In genomic region chr2:207505728-207506127, GRCh38 we compare ENCODE assay signal across 8 cellular contexts. TPM values are rescaled to one million over a fixed set of nuclear protein-coding genes. Genes with fewer than 3 reads are reported as not detected.
DNase-seq lines count a peak whose midpoint lies in the region; ATAC-seq, FAIRE-seq and TF ChIP-seq lines count a peak whose summit lies in the region.

No MANE protein-coding gene starts in this region.

- no peaks in the 10 kb centered on the region for H3K9me1 ChIP-seq in endothelial cell of umbilical vein (replicated peaks; ENCODE audit: control insufficient read depth, extremely low read depth, insufficient read depth, low read length)

- H3K9me3 ChIP-seq in GM23248 (ENCODE audit: low read depth) (no peaks in the 10 kb centered on the region), endothelial cell of umbilical vein (replicated peaks; ENCODE audit: control insufficient read depth, insufficient read depth, low read length) (no peaks in the 10 kb centered on the region), aorta (ENCODE audit: control insufficient read depth, low read length) (no peaks in the 10 kb centered on the region)

- H3K9me2 ChIP-seq in GM23248 (ENCODE audit: insufficient read depth) = no peaks in the 10 kb centered on the region

- H2AFZ ChIP-seq in GM23248 (no peak overlapping the region), endothelial cell of umbilical vein (ENCODE audit: low read depth, low read length) (no peak overlapping the region)

- H3K4me3 ChIP-seq in GM23248 = peak overlapping the region; percentile 23
- H3K4me3 ChIP-seq in endothelial cell of umbilical vein (replicated peaks in 1 of 3; ENCODE audit: insufficient read depth in 1 of 3, low read depth in 1 of 3, low read length in 3 of 3) = no peak overlapping the region
- H3K4me3 ChIP-seq in aorta (ENCODE audit: low read length in 2 of 2) = no peak overlapping the region

- no TSS peak for BruUV-seq in endothelial cell of umbilical vein (replicated peaks; lab: Mats Ljungman, UMichigan)

- H4K20me1 ChIP-seq in GM23248 (ENCODE audit: insufficient read depth) = no peaks in the 10 kb centered on the region
- no peaks in the 10 kb centered on the region for H4K20me1 ChIP-seq in endothelial cell of umbilical vein (replicated peaks; ENCODE audit: control insufficient read depth, extremely low read depth, insufficient read depth, low read length)

- H3K36me3 ChIP-seq in GM23248 (ENCODE audit: low read depth) (no peaks in the 10 kb centered on the region), endothelial cell of umbilical vein (ENCODE audit: control insufficient read depth in 2 of 2, extremely low read depth in 1 of 2, insufficient read depth in 2 of 2, low read length in 2 of 2) (no peaks in the 10 kb centered on the region), aorta (ENCODE audit: control insufficient read depth in 1 of 2, insufficient read depth in 2 of 2, low read length in 1 of 2) (no peaks in the 10 kb centered on the region)

- ATAC-seq in sciatic nerve = peak; percentile 42
- no peak for ATAC-seq in GM18907 (IDR thresholded peaks at IDR 0.05; ENCODE audit: unreplicated experiment)
- ATAC-seq in HG02938 (IDR thresholded peaks at IDR 0.05; ENCODE audit: unreplicated experiment) = no peak
- no peak for ATAC-seq in aorta (ENCODE audit: low FRiP score)

- intact Hi-C loops in endothelial cell of umbilical vein (cut with micrococcal nuclease) (no loop called here), sciatic nerve (cut with DNase I) (no loop called here), aorta (cut with DNase I) (loop anchor here in 1 of 2 donors (2.0 to 10.0 kb wide), 2 partner anchors 21 to 209 kb away; partner anchors contain the start of gene CCNYL1)

- CTCF ChIA-PET in endothelial cell of umbilical vein (lab: Charles Lee) = interaction anchor here (1.1 to 1.3 kb wide), 2 partner anchors 9 to 705 kb away, joined by 3 read pairs; no protein-coding TSS in a partner anchor

- 0% methylated on average over 1 of the region's 1 CpG for WGBS in GM23248 (ENCODE audit: low coverage in 1 of 2, low lambda C conversion rate in 2 of 2, missing lambda C conversion rate in 2 of 2), 2 experiments
- WGBS in aorta, 2 donors = 2 to 3% methylated on average over 1 of the region's 1 CpG

- H3K27ac ChIP-seq in GM23248 = peak overlapping the region; percentile 90
- no peak overlapping the region for H3K27ac ChIP-seq in endothelial cell of umbilical vein (ENCODE audit: insufficient read depth, low read depth, low read length)
- peak overlapping the region in 1 of 2 donors; percentile 91 for H3K27ac ChIP-seq in aorta (ENCODE audit: low read depth in 1 of 2, low read length in 2 of 2)

- H3K4me2 ChIP-seq in GM23248 (ENCODE audit: unreplicated experiment) (peak overlapping the region; percentile 67), endothelial cell of umbilical vein (ENCODE audit: insufficient read depth, low read length) (peak overlapping the region; percentile 16)

- no peak for TF ChIP-seq POLR2A in endothelial cell of umbilical vein (IDR thresholded peaks at IDR 0.05; ENCODE audit: low read depth, low read length)

- no peaks in the 10 kb centered on the region; the same call in 1 of the 2 replicates for H3K79me2 ChIP-seq in GM23248 (ENCODE audit: insufficient read depth)
- no peaks in the 10 kb centered on the region for H3K79me2 ChIP-seq in endothelial cell of umbilical vein (ENCODE audit: control insufficient read depth, insufficient read depth, low read length)

- TF ChIP-seq CTCF in endothelial cell of umbilical vein (IDR thresholded peaks at IDR 0.05; ENCODE audit: extremely low read depth in 1 of 2, insufficient read depth in 1 of 2, low read depth in 1 of 2, low read length in 2 of 2) = no peak

- peaks cover 39% of the 10 kb centered on the region for H3F3A ChIP-seq in GM23248 (ENCODE audit: insufficient read depth)

- H3K9ac ChIP-seq in GM23248 (peak overlapping the region; percentile 66), endothelial cell of umbilical vein (replicated peaks; ENCODE audit: extremely low read depth, insufficient read depth, low read length) (no peak overlapping the region)

- FAIRE-seq in endothelial cell of umbilical vein (lab: Jason Lieb, UNC) = peak; percentile 72

- H3K27me3 ChIP-seq in GM23248 (replicated peaks; ENCODE audit: insufficient read depth) (no peaks in the 10 kb centered on the region), endothelial cell of umbilical vein (ENCODE audit: control insufficient read depth in 2 of 2, insufficient read depth in 2 of 2, low read length in 2 of 2) (no peaks in the 10 kb centered on the region), aorta (ENCODE audit: control insufficient read depth in 1 of 2, insufficient read depth in 2 of 2, low read length in 1 of 2) (no peaks in the 10 kb centered on the region)

- H3K4me1 ChIP-seq in GM23248 (ENCODE audit: insufficient read depth) (peaks cover 43% of the 10 kb centered on the region), endothelial cell of umbilical vein (ENCODE audit: control insufficient read depth, extremely low read depth, insufficient read depth, low read length) (peaks cover 8% of the 10 kb centered on the region), aorta (ENCODE audit: control insufficient read depth in 1 of 2, insufficient read depth in 2 of 2, low read length in 2 of 2) (peaks cover 1 to 7% of the 10 kb centered on the region in 2 donors)

- DNase-seq in GM23248 (peak; percentile 90), SIG-M5 treated with dmso at 0.1 percent for 504 hours (lab: John Stamatoyannopoulos, UW; ENCODE audit: unreplicated experiment) (peak; percentile 73), endothelial cell of umbilical vein (ENCODE audit: low read depth, low spot score) (peak; percentile 29), sciatic nerve (ENCODE audit: low spot score) (no peak), aorta (no peak), medulla oblongata (ENCODE audit: extremely low spot score) (no peak)

- POLR2A ChIA-PET in endothelial cell of umbilical vein (lab: Charles Lee) = no interaction called here

- in situ Hi-C loops in GM23248 (cut with MboI) = no loop called here

- dilution Hi-C loops in endothelial cell of umbilical vein (cut with MboI; ENCODE audit: extremely low pct_ligation_motif_present, low sequenced_read_pairs) = no loop called here

TF ChIP-seq in endothelial cell of umbilical vein, 7 proteins besides CTCF, POLR2A, EP300 and RAD21:
- no peak for TF ChIP-seq POLR2AphosphoS5 (IDR thresholded peaks at IDR 0.05; ENCODE audit: insufficient read depth, low read depth, low read length)
- peak; percentile 58 for TF ChIP-seq FOS (IDR thresholded peaks at IDR 0.05; ENCODE audit: borderline replicate concordance, insufficient read depth, low read length)
- TF ChIP-seq EZH2 (IDR thresholded peaks at IDR 0.05; ENCODE audit: borderline replicate concordance, low read depth, low read length, severe bottlenecking) = no peak

RNA-seq across cellular contexts. Expression of gene CREB1, which starts 24.0 kb away (rescaled TPM):
- total RNA-seq in GM23248 (2014; rRNA removed; shearing (Covaris generic)) = 44.5 and 71.8 TPM in 2 replicates
- polyA plus RNA-seq in GM23248 (2016; fragmentation: Nextera tagmentation; extraction: Ambion mirVana) (35.9 and 37.7 TPM in 2 replicates), endothelial cell of umbilical vein (31.0 and 35.7 TPM in 2 replicates), aorta (1 to 10 TPM; 8.4 to 9.3 TPM)
- total RNA-seq in endothelial cell of umbilical vein (69.3 and 71.1 TPM in 2 replicates), sciatic nerve (83.9 TPM), aorta (10 to 100 TPM; 62.0 to 88.7 TPM)
- polyA plus RNA-seq in endothelial cell of umbilical vein (2011; cell fraction: cytosol; rRNA removed) = 26.4 and 29.1 TPM in 2 replicates
- 41.0 and 42.2 TPM in 2 replicates for polyA plus RNA-seq in endothelial cell of umbilical vein (2011; cell fraction: nucleus; rRNA removed)
- 34.9 and 45.5 TPM in 2 replicates for polyA plus RNA-seq in endothelial cell of umbilical vein (2012)
- polyA minus RNA-seq in endothelial cell of umbilical vein = 131 and 149 TPM in 2 replicates
- 28.4 TPM for polyA minus RNA-seq in endothelial cell of umbilical vein (2011; cell fraction: cytosol; rRNA and poly(A)+ RNA removed)
- 65.2 and 84.5 TPM in 2 replicates for polyA minus RNA-seq in endothelial cell of umbilical vein (2011; cell fraction: nucleus; rRNA and poly(A)+ RNA removed)

Comparison
In these comparisons a context has a peak if more than half of its experiments do, and no peak if none do; other contexts are left out.
1. DNase-seq: peak in GM23248 (single experiment), SIG-M5 treated with dmso at 0.1 percent for 504 hours (single experiment) and endothelial cell of umbilical vein (single experiment); none in sciatic nerve (single experiment), aorta (0 of 2) and medulla oblongata (single experiment).